Comparison of ENCODE assay signal across 8 cellular contexts in genomic region chr14:103628684-103629502, GRCh38. TPM values are rescaled to one million over a fixed set of nuclear protein-coding genes. Genes with fewer than 3 reads are reported as not detected.
A peak's percentile ranks its signal among the peaks of the same experiment; 100 is the strongest.
DNase-seq lines count a peak whose midpoint lies in the region; ATAC-seq and TF ChIP-seq lines count a peak whose summit lies in the region.

Gene KLC1, plus strand, starts transcription at chr14:103629211. Its CDS starts 25,354 bp downstream, at chr14:103654565.

- no peaks in the 10 kb centered on the region for H3K36me3 ChIP-seq in mucosa of descending colon (ENCODE audit: low read depth)

- H3K4me1 ChIP-seq in mucosa of descending colon (ENCODE audit: low read depth), result peaks cover 46% of the 10 kb centered on the region

- ATAC-seq in GM18873 (IDR thresholded peaks at IDR 0.05; ENCODE audit: low FRiP score, unreplicated experiment), result peak; percentile 45
- ATAC-seq in HG03139 (IDR thresholded peaks at IDR 0.05; ENCODE audit: unreplicated experiment), result peak; percentile 42
- peak; percentile 85 for ATAC-seq in mucosa of descending colon

- peak within 1 kb of the TSS; percentile 63 for H3K4me3 ChIP-seq in AG09309 (ENCODE audit: control insufficient read depth, low read depth, low read length)
- H3K4me3 ChIP-seq in epithelial cell of esophagus (ENCODE audit: low read length), result peak within 1 kb of the TSS; percentile 77
- H3K4me3 ChIP-seq in mucosa of descending colon, result peak within 1 kb of the TSS; percentile 92

- H3K9me3 ChIP-seq in mucosa of descending colon, result no peaks in the 10 kb centered on the region

- TF ChIP-seq CTCF in AG09309 (IDR thresholded peaks at IDR 0.05; ENCODE audit: control insufficient read depth, insufficient read depth, low read depth, low read length, missing control alignments) (no peak), epithelial cell of esophagus (IDR thresholded peaks at IDR 0.05; ENCODE audit: insufficient read depth, low read depth, low read length, missing control alignments) (no peak), mucosa of descending colon (IDR thresholded peaks at IDR 0.05) (no peak)

- DNase-seq in AG09309 (ENCODE audit: low read depth) (no peak), NOMO-1 treated with DMSO at 0.1 percent for 48 hours (lab: John Stamatoyannopoulos, UW; ENCODE audit: unreplicated experiment) (peak; percentile 41), activated T-cell treated with anti-CD3 and anti-CD28 coated beads for 24 hours (ENCODE audit: low read depth) (peak; percentile 81), epithelial cell of esophagus (ENCODE audit: low read depth) (peak; percentile 70), mucosa of descending colon (peak; percentile 90 to 93 (median 90))
- DNase-seq in stimulated activated CD8-positive, alpha-beta memory T cell treated with anti-CD3 and anti-CD28 coated beads, Interleukin-4, amount 100 ng/mL, for 1 hour (ENCODE audit: low read depth in 2 of 2, low spot score in 1 of 2), result peak; percentile 68 to 74

- intact Hi-C loops in mucosa of descending colon (cut with DNase I, micrococcal nuclease), result no loop called here

RNA-seq across cellular contexts. Expression of gene KLC1, which starts in this region (rescaled TPM):
- total RNA-seq in mucosa of descending colon, result 100 to 1,000 TPM in 2 of 3 donors, 10 to 100 TPM in 1; 99.3 to 188 (median 104) TPM
